19 cellular contexts compared by ENCODE assay signal in the genomic region with DNA sequence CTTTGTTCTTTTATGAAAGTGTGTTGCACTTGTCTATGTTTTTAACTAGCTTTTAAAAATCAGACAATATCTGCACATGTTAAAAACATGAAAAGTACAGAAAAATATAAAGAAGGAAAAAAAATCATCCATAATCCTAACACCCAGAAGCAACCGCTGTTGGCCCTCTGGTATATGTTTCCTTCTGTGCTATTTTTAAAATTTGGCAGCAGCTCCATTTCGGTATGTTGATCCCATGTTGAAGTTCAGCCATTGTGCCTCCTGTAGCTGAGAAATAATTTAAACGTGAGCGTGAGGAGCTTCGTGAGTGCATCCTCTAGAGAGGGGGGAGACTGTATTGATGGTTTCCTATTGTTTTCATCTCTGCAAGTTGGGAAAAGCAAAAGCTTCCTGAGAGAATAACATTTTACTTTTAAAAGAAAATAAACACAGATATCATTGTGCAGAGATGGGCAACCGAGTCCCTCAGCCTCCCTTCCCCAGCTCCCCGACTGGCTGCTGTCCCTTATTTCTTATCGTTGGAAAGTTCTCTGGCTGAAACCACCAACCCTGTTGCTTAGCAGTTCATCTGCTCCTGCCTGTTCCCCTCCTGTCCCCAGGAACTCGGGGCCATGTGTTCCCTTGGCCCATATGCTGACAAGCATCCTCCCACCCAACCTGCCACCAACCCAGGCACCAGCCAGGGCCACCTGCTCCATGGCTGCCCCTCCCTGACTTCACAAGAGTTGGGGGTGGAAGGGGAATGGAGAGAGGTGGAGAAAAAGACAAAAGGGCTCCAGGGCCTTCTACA.
DNase-seq lines count a peak whose midpoint lies in the region; ATAC-seq and TF ChIP-seq lines count a peak whose summit lies in the region.
"Had no signal": no experiment of that assay in that cellular context is flagged by ENCODE, and none has a peak within 500 bp of the region (broad histone marks: within the 10 kb centered on the region; RNA-seq: fewer than 3 reads in every experiment).

No MANE protein-coding gene starts in this region.

- peaks cover 4% of the 10 kb centered on the region for H3K9me3 Mint-ChIP-seq in progenitor cell of endocrine pancreas (ENCODE audit: low read depth)
- H3K9me3 Mint-ChIP-seq in natural killer cell = no peaks in the 10 kb centered on the region

- no peak for ATAC-seq in natural killer cell
- ATAC-seq: GM23338 had no signal

- H3K4me3 Mint-ChIP-seq in progenitor cell of endocrine pancreas (ENCODE audit: low read depth) (no peak overlapping the region), natural killer cell (no peak overlapping the region)
- H3K4me3 Mint-ChIP-seq: B cell; CD4-positive, alpha-beta T cell; GM23338 had no signal

- peaks cover 25 to 36% (median 32%) of the 10 kb centered on the region in 3 donors for H3K4me1 ChIP-seq in skeletal muscle tissue (ENCODE audit: control insufficient read depth in 3 of 3, insufficient read depth in 3 of 3, low read length in 3 of 3)

- H3K9ac ChIP-seq in skeletal muscle tissue (ENCODE audit: low read depth in 1 of 3, low read length in 3 of 3) = peak overlapping the region in 1 of 3 donors; percentile 18

- no peaks in the 10 kb centered on the region for H3K27me3 ChIP-seq in skeletal muscle tissue (ENCODE audit: control insufficient read depth in 3 of 3, insufficient read depth in 3 of 3, low read length in 3 of 3)

- no peaks in the 10 kb centered on the region for H3K36me3 Mint-ChIP-seq in progenitor cell of endocrine pancreas (ENCODE audit: insufficient read depth)
- no peaks in the 10 kb centered on the region for H3K36me3 Mint-ChIP-seq in natural killer cell

- H3K27ac ChIP-seq in skeletal muscle tissue (ENCODE audit: low read depth, low read length) = peak overlapping the region; percentile 54

- no peak overlapping the region for H3K27ac Mint-ChIP-seq in progenitor cell of endocrine pancreas
- H3K27ac Mint-ChIP-seq in natural killer cell = no peak overlapping the region
- H3K27ac Mint-ChIP-seq: B cell; CD4-positive, alpha-beta T cell; GM23338 had no signal

- H3K9me3 ChIP-seq in skeletal muscle tissue (ENCODE audit: control insufficient read depth in 3 of 3, low read length in 3 of 3) = no peaks in the 10 kb centered on the region

- H3K27me3 Mint-ChIP-seq in progenitor cell of endocrine pancreas = peaks cover 3% of the 10 kb centered on the region
- H3K27me3 Mint-ChIP-seq in natural killer cell (ENCODE audit: low read depth in 2 of 2) = peaks cover 16 to 28% of the 10 kb centered on the region in 2 donors

- H3K36me3 ChIP-seq in skeletal muscle tissue (ENCODE audit: control insufficient read depth in 3 of 3, insufficient read depth in 3 of 3, low read length in 3 of 3) = no peaks in the 10 kb centered on the region

- H3K4me1 Mint-ChIP-seq in progenitor cell of endocrine pancreas (ENCODE audit: low read depth) (no peaks in the 10 kb centered on the region), natural killer cell (no peaks in the 10 kb centered on the region)
- H3K4me1 Mint-ChIP-seq: B cell, GM23338 had no signal

- DNase-seq in NCI-H2171 treated with DMSO at 0.1 percent for 48 hours (lab: John Stamatoyannopoulos, UW) (peak; percentile 33), NCI-H2171 (lab: John Stamatoyannopoulos, UW) (no peak), G401 (ENCODE audit: low spot score) (peak; percentile 17), islet precursor cell (peak; percentile 7), progenitor cell of endocrine pancreas (ENCODE audit: low spot score, unreplicated experiment) (no peak), natural killer cell (no peak)
- DNase-seq: 8988T; C1 segment of cervical spinal cord; Calu3; CD4-positive, alpha-beta T cell; DMS153; DMS79 treated with DMSO at 0.1 percent for 48 hours; EL; GDM1; H7; IMR-90 had no signal

- no peak for TF ChIP-seq CTCF in progenitor cell of endocrine pancreas (IDR thresholded peaks at IDR 0.05; ENCODE audit: unreplicated experiment)
- no peak for TF ChIP-seq CTCF in natural killer cell (IDR thresholded peaks at IDR 0.05)

- H3K4me3 ChIP-seq in skeletal muscle tissue (ENCODE audit: low read length in 3 of 3) = no peak overlapping the region
- H3K4me3 ChIP-seq: GM23338 had no signal

- in situ Hi-C loops in G401 (cut with HindIII; ENCODE audit: low sequenced_read_pairs) = no loop called here

- intact Hi-C loops in natural killer cell (cut with micrococcal nuclease) = no loop called here

Comparison
In these comparisons a context has a peak if more than half of its experiments do, and no peak if none do; other contexts are left out.
1. DNase-seq: peak in NCI-H2171 treated with DMSO at 0.1 percent for 48 hours (single experiment), G401 (single experiment) and islet precursor cell (single experiment); none in NCI-H2171 (single experiment), progenitor cell of endocrine pancreas (single experiment) and natural killer cell (single experiment).